16 cellular contexts compared by ENCODE assay signal in the genomic region with DNA sequence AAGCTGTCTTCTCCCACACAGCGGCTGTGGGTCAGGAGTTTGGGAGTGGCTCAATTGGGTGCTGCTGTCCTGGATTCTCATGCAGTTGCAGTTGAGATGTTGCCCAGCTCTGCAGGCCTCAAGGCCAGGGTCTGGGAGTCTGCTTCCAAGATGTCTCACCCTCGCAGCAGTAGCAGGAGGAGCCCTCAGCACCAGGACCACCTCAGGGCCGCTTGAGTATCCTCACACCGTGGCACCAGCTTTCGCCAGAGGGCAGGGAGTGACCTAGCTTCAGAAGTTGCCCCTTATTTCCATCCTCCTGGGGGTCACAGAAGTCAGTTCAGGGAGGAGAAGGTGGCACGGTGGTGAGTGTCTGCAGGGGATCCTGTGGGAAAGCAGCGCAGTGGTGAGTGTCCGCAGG. TPM values are rescaled to one million over a fixed set of nuclear protein-coding genes. Genes with fewer than 3 reads are reported as not detected.
DNase-seq lines count a peak whose midpoint lies in the region; ATAC-seq, FAIRE-seq and TF ChIP-seq lines count a peak whose summit lies in the region.
"Had no signal": no experiment of that assay in that cellular context is flagged by ENCODE, and none has a peak within 500 bp of the region (broad histone marks: within the 10 kb centered on the region; RNA-seq: fewer than 3 reads in every experiment).

No MANE protein-coding gene starts in this region.

- H3K23ac ChIP-seq in H1 (ENCODE audit: insufficient read length) (no peak overlapping the region), trophoblast cell (ENCODE audit: low read length) (no peak overlapping the region)

- peaks cover 2% of the 10 kb centered on the region; the same call in 1 of the 2 replicates for H3K23me2 ChIP-seq in H1 (ENCODE audit: low read depth, low read length)

- H3K9me3 ChIP-seq in T-helper 17 cell (ENCODE audit: control insufficient read depth, low read length, poor library complexity, severe bottlenecking) = no peaks in the 10 kb centered on the region
- no peaks in the 10 kb centered on the region for H3K9me3 ChIP-seq in H1 (ENCODE audit: insufficient read depth in 2 of 2, low read depth in 1 of 2, low read length in 1 of 2)
- no peaks in the 10 kb centered on the region for H3K9me3 ChIP-seq in trophoblast cell (ENCODE audit: insufficient read depth, low read depth, low read length)

- H2AK5ac ChIP-seq in H1 (ENCODE audit: low read depth, low read length) (no peak overlapping the region), trophoblast cell (ENCODE audit: low read length) (no peak overlapping the region)

- FAIRE-seq in H1 (lab: Jason Lieb, UNC) = no peak
- FAIRE-seq: K562 had no signal

- H3K4ac ChIP-seq in H1 (replicated peaks; ENCODE audit: insufficient read length, low read depth, low read length) = no peak overlapping the region
- peak overlapping the region; percentile 33 for H3K4ac ChIP-seq in trophoblast cell (ENCODE audit: low read depth, low read length)

- POLR2A ChIA-PET in H1 (lab: Charles Lee; ENCODE audit: partially characterized antibody) = no interaction called here

- no peak overlapping the region for H2BK15ac ChIP-seq in H1 (ENCODE audit: low read length)

- H3K36me3 Mint-ChIP-seq in CD14-positive monocyte (peaks cover 29 to 48% of the 10 kb centered on the region in 2 donors), T-helper 17 cell (ENCODE audit: low read depth) (peaks cover 2% of the 10 kb centered on the region)

- H3K79me1 ChIP-seq in H1 (ENCODE audit: low read depth, low read length) (peaks cover 33% of the 10 kb centered on the region), trophoblast cell (ENCODE audit: low read length) (no peaks in the 10 kb centered on the region)

- ATAC-seq in T-helper 17 cell = no peak
- ATAC-seq: HCT116, K562 had no signal

- H4K8ac ChIP-seq in H1 (ENCODE audit: extremely low read depth, insufficient read depth, low read length) = no peak overlapping the region; the same call in 1 of the 2 replicates
- H4K8ac ChIP-seq in trophoblast cell (ENCODE audit: low read depth, low read length) = no peak overlapping the region

- H4K20me1 ChIP-seq in H1 (replicated peaks in 1 of 2; ENCODE audit: control insufficient read depth in 1 of 2, insufficient read depth in 2 of 2, low read length in 2 of 2) = peaks cover 11 to 21% of the 10 kb centered on the region in 2 experiments

- H3K56ac ChIP-seq in H1 (replicated peaks; ENCODE audit: insufficient read length, low read depth, low read length) = no peak overlapping the region

- H3K4me1 ChIP-seq in H1 (replicated peaks in 1 of 4; ENCODE audit: control insufficient read depth in 3 of 4, insufficient read depth in 4 of 4, low read length in 3 of 4) (peaks cover 0 to 6% (median 2%) of the 10 kb centered on the region in 4 experiments; a peak in 4 of 7 replicates), trophoblast cell (ENCODE audit: control insufficient read depth in 1 of 2, insufficient read depth in 2 of 2, low read length in 2 of 2) (no peaks in the 10 kb centered on the region)

- no peak overlapping the region for H3K27ac ChIP-seq in H1 (ENCODE audit: low read depth, low read length)
- no peak overlapping the region for H3K27ac ChIP-seq in trophoblast cell (ENCODE audit: low read depth, low read length)

- H4K91ac ChIP-seq in H1 (replicated peaks; ENCODE audit: insufficient read length, low read length) (no peak overlapping the region), trophoblast cell (ENCODE audit: low read depth, low read length) (no peak overlapping the region)

- H3K4me3 Mint-ChIP-seq in CD14-positive monocyte (no peak overlapping the region), T-helper 17 cell (no peak overlapping the region)
- H3K4me3 Mint-ChIP-seq: CD4-positive, alpha-beta T cell had no signal

- H3K18ac ChIP-seq in H1 (ENCODE audit: extremely low read depth, low read length) = no peak overlapping the region
- no peak overlapping the region for H3K18ac ChIP-seq in trophoblast cell (ENCODE audit: low read length)

- peaks cover 0 to 2% (median 0%) of the 10 kb centered on the region in 3 donors for H3K27me3 Mint-ChIP-seq in CD14-positive monocyte (ENCODE audit: low read depth in 3 of 3)
- no peaks in the 10 kb centered on the region for H3K27me3 Mint-ChIP-seq in T-helper 17 cell
- H3K27me3 Mint-ChIP-seq: CD4-positive, alpha-beta T cell had no signal

- H2BK120ac ChIP-seq in H1 (replicated peaks; ENCODE audit: low read depth, low read length) (no peak overlapping the region), trophoblast cell (ENCODE audit: insufficient read depth, low read length, poor library complexity) (no peak overlapping the region)

- DNase-seq in CD14-positive monocyte (ENCODE audit: low spot score) = no peak
- DNase-seq in T-helper 17 cell = no peak
- DNase-seq in H1 (ENCODE audit: low read depth in 1 of 2, low spot score in 2 of 2) = no peak
- no peak for DNase-seq in trophoblast cell
- DNase-seq in stimulated activated CD4-positive, alpha-beta T cell treated with anti-CD3 and anti-CD28 coated beads, Interleukin-1b, Interleukin-23, amount 100 ng/mL, for 48 hours = no peak
- no peak for DNase-seq in NCI-H2227 treated with DMSO at 0.1 percent for 48 hours (lab: John Stamatoyannopoulos, UW)
- no peak for DNase-seq in OCI-M1 (lab: John Stamatoyannopoulos, UW)
- DNase-seq: CD4-positive, alpha-beta T cell; DMS53; NCI-H187; NCI-H69; NK-92 treated with Interleukin-12 subunit alpha and Interleukin-12 subunit beta, amount 100 ng/mL, for 24 hours; RPMI8226 had no signal

- no peak overlapping the region for H2BK20ac ChIP-seq in H1 (ENCODE audit: low read length)

- H3K14ac ChIP-seq in H1 (ENCODE audit: insufficient read length) (no peak overlapping the region), trophoblast cell (ENCODE audit: low read length) (no peak overlapping the region)

- H3K27ac Mint-ChIP-seq in CD14-positive monocyte (peak overlapping the region; percentile 82 to 98 (median 96)), T-helper 17 cell (peak overlapping the region; percentile 83)
- H3K27ac Mint-ChIP-seq: CD4-positive, alpha-beta T cell had no signal

- 0 out of 2 replicates have a peak overlapping the region, but pooled peaks have one; percentile 9 for H2BK12ac ChIP-seq in H1 (ENCODE audit: low read depth, low read length)
- H2BK12ac ChIP-seq in trophoblast cell (ENCODE audit: low read length) = no peak overlapping the region

- H3K27me3 ChIP-seq in H1 (replicated peaks in 1 of 4; ENCODE audit: control insufficient read depth in 3 of 4, extremely low read depth in 1 of 4, insufficient read depth in 3 of 4, low read length in 3 of 4) (no peaks in the 10 kb centered on the region), trophoblast cell (ENCODE audit: insufficient read depth, low read length) (no peaks in the 10 kb centered on the region)

- intact Hi-C loops in CD14-positive monocyte (cut with micrococcal nuclease) = no loop called here

- WGBS in H1 (ENCODE audit: extremely low coverage in 1 of 2, insufficient coverage in 1 of 2, insufficient read length in 1 of 2, insufficient replicate concordance in 2 of 2, low coverage in 1 of 2, low lambda C conversion rate in 2 of 2, missing lambda C conversion rate in 1 of 2), 2 experiments = 96% methylated on average over 6 of the region's 8 CpGs; no CpG with 5 or more reads in 1 of the 2 experiments
- no CpG with 5 or more reads among the region's 8 CpGs for WGBS in trophoblast cell (ENCODE audit: extremely low coverage, insufficient coverage, insufficient read length)

- H3K79me2 ChIP-seq in H1 (ENCODE audit: control insufficient read depth in 1 of 2, insufficient read depth in 2 of 2, low read length in 2 of 2) (peaks cover 6 to 92% of the 10 kb centered on the region in 2 experiments; a peak in 3 of 4 replicates), trophoblast cell (ENCODE audit: control insufficient read depth, insufficient read depth, low read length, poor library complexity) (peaks cover 13% of the 10 kb centered on the region)

- peaks cover 0 to 1% (median 0%) of the 10 kb centered on the region in 4 experiments; a peak in 2 of 8 replicates for H3K36me3 ChIP-seq in H1 (ENCODE audit: control insufficient read depth in 2 of 4, insufficient read depth in 4 of 4, low read length in 3 of 4)
- H3K36me3 ChIP-seq in trophoblast cell (ENCODE audit: control insufficient read depth in 1 of 2, insufficient read depth in 2 of 2, low read length in 2 of 2) = peaks cover 43 to 49% of the 10 kb centered on the region in 2 experiments

- CTCF ChIA-PET in H1 (lab: Charles Lee; ENCODE audit: partially characterized antibody) = no interaction called here

- peaks cover 0 to 6% (median under 1%) of the 10 kb centered on the region in 7 donors for H3K9me3 Mint-ChIP-seq in CD14-positive monocyte
- H3K9me3 Mint-ChIP-seq: CD4-positive, alpha-beta T cell had no signal

- no peak overlapping the region for H3K9ac ChIP-seq in H1 (replicated peaks in 1 of 4; ENCODE audit: extremely low read depth in 1 of 4, low read depth in 3 of 4, low read length in 3 of 4)
- H3K9ac ChIP-seq in trophoblast cell (ENCODE audit: low read length) = no peak overlapping the region

- H3K4me2 ChIP-seq in H1 (ENCODE audit: insufficient read depth in 1 of 2, low read depth in 2 of 2, low read length in 2 of 2) = no peak overlapping the region
- H3K4me2 ChIP-seq in trophoblast cell (ENCODE audit: low read length) = no peak overlapping the region

- H4K12ac ChIP-seq in trophoblast cell (ENCODE audit: low read depth, low read length) = no peak overlapping the region

- H3K4me3 ChIP-seq in H1 (ENCODE audit: extremely low read depth in 1 of 4, insufficient read depth in 2 of 4, low read depth in 3 of 4, low read length in 4 of 4) (no peak overlapping the region), trophoblast cell (ENCODE audit: low read depth, low read length) (no peak overlapping the region)
- H3K4me3 ChIP-seq: K562 had no signal

- H2BK5ac ChIP-seq in H1 (ENCODE audit: low read depth, low read length) (no peak overlapping the region), trophoblast cell (ENCODE audit: low read depth, low read length, poor library complexity) (no peak overlapping the region)

- H3K4me1 Mint-ChIP-seq in CD14-positive monocyte = peaks cover 44% of the 10 kb centered on the region
- H3K4me1 Mint-ChIP-seq in T-helper 17 cell = peaks cover 37% of the 10 kb centered on the region

- H2AFZ ChIP-seq in H1 (ENCODE audit: low read length) (no peak overlapping the region), trophoblast cell (ENCODE audit: insufficient read depth, low read length, poor library complexity) (no peak overlapping the region)

- no peak for TF ChIP-seq EP300 in H1 (IDR thresholded peaks at IDR 0.05; ENCODE audit: borderline replicate concordance in 1 of 2, low read depth in 2 of 2, low read length in 2 of 2)

- TF ChIP-seq POLR2A in H1 (IDR thresholded peaks at IDR 0.05; ENCODE audit: control extremely low read depth in 1 of 2, low read depth in 2 of 2, low read length in 2 of 2) = no peak

- no peak for TF ChIP-seq RAD21 in H1 (IDR thresholded peaks at IDR 0.05 in 1 of 2, conservative IDR thresholded peaks at IDR 0.05 in 1 of 2; ENCODE audit: low read depth in 2 of 2, low read length in 2 of 2)

- H4K5ac ChIP-seq in H1 (ENCODE audit: insufficient read length, low read depth, low read length) = no peak overlapping the region

- no peak for TF ChIP-seq CTCF in CD14-positive monocyte (IDR thresholded peaks at IDR 0.05)
- TF ChIP-seq CTCF in H1 (IDR thresholded peaks at IDR 0.05; ENCODE audit: control extremely low read depth in 1 of 3, insufficient read depth in 1 of 3, low read depth in 1 of 3, low read length in 3 of 3) = no peak

RNA-seq across cellular contexts. Expression of a gene that starts 20.9 kb away (rescaled TPM):
- polyA plus RNA-seq in CD14-positive monocyte (10 to 100 TPM; 37.6 to 54.0 TPM), H1 (2011; rRNA removed) (35.5 and 43.6 TPM in 2 replicates)
- total RNA-seq in T-helper 17 cell = 10 to 100 TPM; 31.1 to 33.6 TPM
- total RNA-seq in H1 (2021; fragmentation: NEBNext Ultra II Directional; extraction: Animal tissue kit (Norgen Biotek cat#: 25700)) = 81.9 and 84.8 TPM in 2 replicates
- 51.7 TPM for polyA plus RNA-seq in H1 (2011; cell fraction: cytosol; rRNA removed)
- polyA plus RNA-seq in H1 (2011; cell fraction: nucleus; rRNA removed) = 54.2 TPM
- polyA plus RNA-seq in H1 (2012, experiment 1 of 2) = 68.2 to 75.6 TPM (median 71.3 TPM) in 4 replicates
- 27.7 TPM for polyA plus RNA-seq in H1 (2012, experiment 2 of 2)
- polyA plus RNA-seq in H1 (2013, experiment 1 of 2) = 54.0 TPM
- polyA plus RNA-seq in H1 (2013, experiment 2 of 2) = 54.0 TPM
- 51.8 and 52.5 TPM in 2 replicates for polyA minus RNA-seq in H1 (2011; rRNA and poly(A)+ RNA removed)
- 33.2 TPM for polyA minus RNA-seq in H1 (2011; cell fraction: cytosol; rRNA and poly(A)+ RNA removed)
- polyA minus RNA-seq in H1 (2011; cell fraction: nucleus; rRNA and poly(A)+ RNA removed) = 26.5 TPM
- 59.9 and 61.4 TPM in 2 replicates for polyA plus RNA-seq in trophoblast cell (2013)

RNA-seq across cellular contexts. Expression of a gene that starts 52.5 kb away (rescaled TPM):
- polyA plus RNA-seq in CD14-positive monocyte = not detected
- total RNA-seq in T-helper 17 cell = not detected
- total RNA-seq in H1 (2021; fragmentation: NEBNext Ultra II Directional; extraction: Animal tissue kit (Norgen Biotek cat#: 25700)) = not detected in 2 replicates
- polyA plus RNA-seq in H1 (2011; rRNA removed) = 0.05 TPM in 1 of 2 replicates, not detected in the other
- not detected for polyA plus RNA-seq in H1 (2011; cell fraction: cytosol; rRNA removed)
- polyA plus RNA-seq in H1 (2011; cell fraction: nucleus; rRNA removed) = 0.07 TPM
- polyA plus RNA-seq in H1 (2012, experiment 1 of 2) = not detected in 4 replicates
- not detected for polyA plus RNA-seq in H1 (2012, experiment 2 of 2)
- polyA plus RNA-seq in H1 (2013, experiment 1 of 2) = not detected
- polyA plus RNA-seq in H1 (2013, experiment 2 of 2) = not detected
- polyA minus RNA-seq in H1 (2011; rRNA and poly(A)+ RNA removed) = not detected in 2 replicates
- polyA minus RNA-seq in H1 (2011; cell fraction: cytosol; rRNA and poly(A)+ RNA removed) = not detected
- polyA minus RNA-seq in H1 (2011; cell fraction: nucleus; rRNA and poly(A)+ RNA removed) = not detected
- polyA plus RNA-seq in trophoblast cell (2013) = not detected in 2 replicates
- total RNA-seq: CD4-positive, alpha-beta T cell; K562; OCI-LY7 had no signal
- polyA plus RNA-seq: K562 had no signal
